ENCODE assay signal across 1 cellular context in genomic region chr15:82809308-82810060, GRCh38.
TF ChIP-seq lines count a peak whose summit lies in the region.

Gene WHAMM, plus strand, starts transcription at chr15:82809628. Its CDS starts 99 bp downstream, at chr15:82809727.

TF ChIP-seq in GM12878, 131 proteins besides CTCF, POLR2A, EP300 and RAD21 (continued from another document):
- no peak for TF ChIP-seq CUX1 (IDR thresholded peaks at IDR 0.05; ENCODE audit: insufficient replicate concordance, low read depth, low read length)
- TF ChIP-seq YY1 (IDR thresholded peaks at IDR 0.05; ENCODE audit: low read depth, low read length): peak; percentile 69
- TF ChIP-seq FOXK2 (IDR thresholded peaks at IDR 0.05): no peak
